2 cellular contexts compared by ENCODE assay signal in the genomic region with DNA sequence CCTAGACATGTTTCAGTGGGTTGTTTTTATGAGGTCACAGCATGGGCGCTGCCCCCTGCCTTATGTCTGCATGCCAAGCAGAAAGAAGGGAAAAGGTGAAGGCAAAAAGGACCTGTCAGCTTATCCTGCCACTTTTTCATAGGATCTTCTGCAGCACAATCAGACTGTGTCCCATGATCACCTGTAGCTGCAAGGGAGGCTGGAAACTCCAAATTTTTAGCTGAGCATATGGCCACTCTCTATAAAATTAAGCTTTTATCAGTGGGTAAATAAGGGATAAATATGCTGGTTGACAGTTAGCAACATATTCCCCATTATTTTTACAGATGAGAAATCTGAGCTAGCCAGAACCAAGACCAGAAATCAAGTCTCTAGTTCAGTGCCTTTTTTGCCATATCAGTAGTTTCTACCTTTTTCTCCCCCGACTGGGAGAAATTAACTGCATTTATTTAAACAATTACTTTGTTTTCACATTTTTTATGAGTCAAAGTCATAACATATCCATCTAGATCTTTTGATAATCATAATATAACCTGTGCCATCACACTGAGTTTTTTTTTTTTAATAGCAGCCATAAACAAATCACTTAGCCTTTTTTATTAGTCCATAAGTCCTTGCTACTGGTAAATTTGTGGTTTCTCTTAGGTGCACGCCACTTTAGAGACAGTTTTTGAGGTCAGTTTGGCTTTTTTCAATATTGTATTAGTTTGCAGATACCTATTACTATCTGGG.
TF ChIP-seq lines count a peak whose summit lies in the region.

No MANE protein-coding gene starts in this region.

TF ChIP-seq in K562, 482 proteins besides CTCF, POLR2A, EP300 and RAD21:
- no peak for TF ChIP-seq NFIX (CRISPR knock-in tag; IDR thresholded peaks at IDR 0.05; ENCODE audit: low read depth)
- no peak for TF ChIP-seq PHF8 (IDR thresholded peaks at IDR 0.05; ENCODE audit: borderline replicate concordance, low read length)
- no peak for TF ChIP-seq SIN3B (IDR thresholded peaks at IDR 0.05; ENCODE audit: low read depth)
- TF ChIP-seq CBX3 (IDR thresholded peaks at IDR 0.05; ENCODE audit: borderline replicate concordance in 1 of 2, low read length in 2 of 2): peak in 1 of 2 experiments; percentile 69; a peak in 1 of 3 replicates
- TF ChIP-seq ZNF280A (IDR thresholded peaks at IDR 0.05; ENCODE audit: low read depth, partially characterized antibody): peak; percentile 33
- no peak for TF ChIP-seq ZFPM2 (CRISPR knock-in tag; IDR thresholded peaks at IDR 0.05)
- no peak for TF ChIP-seq TCF7 (IDR thresholded peaks at IDR 0.05; ENCODE audit: borderline replicate concordance)
TF ChIP-seq in K562: peak in this region for 2.

TF ChIP-seq in HepG2, 621 proteins besides CTCF, POLR2A, EP300 and RAD21:
- TF ChIP-seq, protein P1, sequence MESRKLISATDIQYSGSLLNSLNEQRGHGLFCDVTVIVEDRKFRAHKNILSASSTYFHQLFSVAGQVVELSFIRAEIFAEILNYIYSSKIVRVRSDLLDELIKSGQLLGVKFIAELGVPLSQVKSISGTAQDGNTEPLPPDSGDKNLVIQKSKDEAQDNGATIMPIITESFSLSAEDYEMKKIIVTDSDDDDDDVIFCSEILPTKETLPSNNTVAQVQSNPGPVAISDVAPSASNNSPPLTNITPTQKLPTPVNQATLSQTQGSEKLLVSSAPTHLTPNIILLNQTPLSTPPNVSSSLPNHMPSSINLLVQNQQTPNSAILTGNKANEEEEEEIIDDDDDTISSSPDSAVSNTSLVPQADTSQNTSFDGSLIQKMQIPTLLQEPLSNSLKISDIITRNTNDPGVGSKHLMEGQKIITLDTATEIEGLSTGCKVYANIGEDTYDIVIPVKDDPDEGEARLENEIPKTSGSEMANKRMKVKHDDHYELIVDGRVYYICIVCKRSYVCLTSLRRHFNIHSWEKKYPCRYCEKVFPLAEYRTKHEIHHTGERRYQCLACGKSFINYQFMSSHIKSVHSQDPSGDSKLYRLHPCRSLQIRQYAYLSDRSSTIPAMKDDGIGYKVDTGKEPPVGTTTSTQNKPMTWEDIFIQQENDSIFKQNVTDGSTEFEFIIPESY (CRISPR knock-in tag; IDR thresholded peaks at IDR 0.05): no peak
- TF ChIP-seq, protein P2, sequence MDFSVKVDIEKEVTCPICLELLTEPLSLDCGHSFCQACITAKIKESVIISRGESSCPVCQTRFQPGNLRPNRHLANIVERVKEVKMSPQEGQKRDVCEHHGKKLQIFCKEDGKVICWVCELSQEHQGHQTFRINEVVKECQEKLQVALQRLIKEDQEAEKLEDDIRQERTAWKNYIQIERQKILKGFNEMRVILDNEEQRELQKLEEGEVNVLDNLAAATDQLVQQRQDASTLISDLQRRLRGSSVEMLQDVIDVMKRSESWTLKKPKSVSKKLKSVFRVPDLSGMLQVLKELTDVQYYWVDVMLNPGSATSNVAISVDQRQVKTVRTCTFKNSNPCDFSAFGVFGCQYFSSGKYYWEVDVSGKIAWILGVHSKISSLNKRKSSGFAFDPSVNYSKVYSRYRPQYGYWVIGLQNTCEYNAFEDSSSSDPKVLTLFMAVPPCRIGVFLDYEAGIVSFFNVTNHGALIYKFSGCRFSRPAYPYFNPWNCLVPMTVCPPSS (IDR thresholded peaks at IDR 0.05): no peak
- TF ChIP-seq ZNF33A (CRISPR knock-in tag; IDR thresholded peaks at IDR 0.05; ENCODE audit: borderline replicate concordance): no peak
- no peak for TF ChIP-seq ZNF850 (CRISPR knock-in tag; conservative IDR thresholded peaks at IDR 0.05)
- no peak for TF ChIP-seq PHB2 (IDR thresholded peaks at IDR 0.05; ENCODE audit: partially characterized antibody)
- TF ChIP-seq NFIC (IDR thresholded peaks at IDR 0.05; ENCODE audit: low read length): no peak
- TF ChIP-seq ZNF574 (CRISPR knock-in tag; IDR thresholded peaks at IDR 0.05): no peak
- no peak for TF ChIP-seq ZSCAN22 (CRISPR knock-in tag; IDR thresholded peaks at IDR 0.05)
